Comparison of ENCODE assay signal across 8 cellular contexts in the genomic region with DNA sequence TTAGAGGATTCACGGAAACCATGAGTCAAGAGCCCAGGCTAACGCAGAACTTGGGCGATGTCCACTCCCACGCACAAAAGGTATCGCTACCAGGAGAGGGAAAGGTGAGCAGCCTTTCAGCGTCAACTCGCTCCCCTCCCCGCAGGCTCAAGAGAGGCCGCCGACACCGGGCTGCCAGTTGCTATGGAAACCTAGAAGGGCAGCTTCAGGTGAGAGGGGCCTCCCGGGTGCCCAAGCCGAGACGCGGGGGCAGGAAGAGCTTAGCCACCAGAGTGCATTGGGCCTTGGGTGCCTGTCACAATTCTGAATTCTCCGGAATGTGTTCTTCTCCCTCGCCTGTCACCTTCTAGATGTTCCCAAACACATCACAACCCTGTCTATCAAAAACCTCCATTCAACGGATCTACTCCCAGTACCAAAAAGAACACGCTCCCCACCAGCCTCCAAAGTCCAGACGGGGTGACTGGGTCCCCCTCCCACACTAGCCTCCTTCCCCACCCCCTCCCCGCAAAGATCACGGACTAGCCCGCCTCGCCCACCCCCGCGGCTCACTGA. TPM values are rescaled to one million over a fixed set of nuclear protein-coding genes. Genes with fewer than 3 reads are reported as not detected.
DNase-seq lines count a peak whose midpoint lies in the region; ATAC-seq and TF ChIP-seq lines count a peak whose summit lies in the region.

No MANE protein-coding gene starts in this region.

- peaks cover 14% of the 10 kb centered on the region for H3K4me1 Mint-ChIP-seq in GM23338
- H3K4me1 Mint-ChIP-seq in activated CD4-positive, alpha-beta memory T cell treated with anti-CD3 and anti-CD28 coated beads, Interleukin-2, amount 10 ng/mL, durations not matched to agents 7 days and 5 days = peaks cover 38% of the 10 kb centered on the region

- H3K36me3 ChIP-seq in GM23338 (ENCODE audit: insufficient read depth) = peaks cover 2% of the 10 kb centered on the region
- no peaks in the 10 kb centered on the region for H3K36me3 ChIP-seq in endocrine pancreas (ENCODE audit: control insufficient read depth, insufficient read depth, low read length)
- peaks cover 7 to 15% of the 10 kb centered on the region in 2 donors for H3K36me3 ChIP-seq in muscle layer of duodenum (ENCODE audit: control insufficient read depth in 1 of 2, insufficient read depth in 2 of 2, low read length in 2 of 2)

- POLR2A ChIA-PET in activated CD4-positive, alpha-beta memory T cell treated with anti-CD3 and anti-CD28 coated beads, Interleukin-2, amount 10 ng/mL, durations not matched to agents 7 days and 5 days (lab: Charles Lee) = interaction anchor here (0.9 to 4.0 kb wide), 24 partner anchors 8 to 294 kb away, joined by 3 to 45 read pairs (median 6); a partner anchor contains a TSS

- peak overlapping the region; percentile 59; the same call in 1 of the 2 replicates for H2AFZ ChIP-seq in GM23338

- peaks cover 6% of the 10 kb centered on the region for H4K20me1 ChIP-seq in GM23338 (replicated peaks; ENCODE audit: insufficient read depth)

- H3K36me3 Mint-ChIP-seq in GM23338 (ENCODE audit: low read depth) = peaks cover 23% of the 10 kb centered on the region
- H3K36me3 Mint-ChIP-seq in activated CD4-positive, alpha-beta memory T cell treated with anti-CD3 and anti-CD28 coated beads, Interleukin-2, amount 10 ng/mL, durations not matched to agents 7 days and 5 days (ENCODE audit: low read depth) = peaks cover 24% of the 10 kb centered on the region

- peaks cover 16% of the 10 kb centered on the region for H3K4me1 ChIP-seq in GM23338 (ENCODE audit: insufficient read depth)
- peaks cover 6% of the 10 kb centered on the region for H3K4me1 ChIP-seq in endocrine pancreas (ENCODE audit: control insufficient read depth, insufficient read depth, low read length)
- H3K4me1 ChIP-seq in muscle layer of duodenum (ENCODE audit: control insufficient read depth in 1 of 2, insufficient read depth in 2 of 2, low read length in 2 of 2) = peaks cover 0 to 20% of the 10 kb centered on the region in 2 donors

- peaks cover 13% of the 10 kb centered on the region for H3K27me3 Mint-ChIP-seq in GM23338 (ENCODE audit: insufficient read depth, low read depth, poor library complexity)
- no peaks in the 10 kb centered on the region for H3K27me3 Mint-ChIP-seq in activated CD4-positive, alpha-beta memory T cell treated with anti-CD3 and anti-CD28 coated beads, Interleukin-2, amount 10 ng/mL, durations not matched to agents 7 days and 5 days

- no peaks in the 10 kb centered on the region for H3K9me2 ChIP-seq in GM23338 (ENCODE audit: insufficient read depth)

- peaks cover 35% of the 10 kb centered on the region for H3K79me2 ChIP-seq in GM23338 (replicated peaks; ENCODE audit: insufficient read depth)

- peaks cover 14% of the 10 kb centered on the region; the same call in 1 of the 2 replicates for H3F3A ChIP-seq in GM23338 (replicated peaks; ENCODE audit: low read depth)

- H3K9me3 Mint-ChIP-seq in GM23338 = no peaks in the 10 kb centered on the region
- no peaks in the 10 kb centered on the region for H3K9me3 Mint-ChIP-seq in activated CD4-positive, alpha-beta memory T cell treated with anti-CD3 and anti-CD28 coated beads, Interleukin-2, amount 10 ng/mL, durations not matched to agents 7 days and 5 days

- DNase-seq in COLO668 (lab: John Stamatoyannopoulos, UW; ENCODE audit: unreplicated experiment) (peak; percentile 76), GM23338 (ENCODE audit: low spot score) (peak; percentile 75), NCI-H2171 treated with DMSO at 0.1 percent for 48 hours (lab: John Stamatoyannopoulos, UW) (peak; percentile 60), superior temporal gyrus (ENCODE audit: extremely low spot score) (no peak)
- peak; percentile 55 for DNase-seq in activated CD4-positive, alpha-beta memory T cell treated with anti-CD3 and anti-CD28 coated beads, Interleukin-2, amount 10 ng/mL, durations not matched to agents 7 days and 5 days
- peak; percentile 72 for DNase-seq in stimulated activated naive CD8-positive, alpha-beta T cell treated with anti-CD3 and anti-CD28 coated beads, Interleukin-15, Interleukin-2, amounts not matched to agents 100 U/mL and 50 U/mL, for 24 hours

- CTCF ChIA-PET in activated CD4-positive, alpha-beta memory T cell treated with anti-CD3 and anti-CD28 coated beads, Interleukin-2, amount 10 ng/mL, durations not matched to agents 7 days and 5 days (lab: Charles Lee) = interaction anchor here (0.7 to 3.5 kb wide), 22 partner anchors 8 to 192 kb away, joined by 3 to 30 read pairs (median 5); a partner anchor contains a TSS

- no peaks in the 10 kb centered on the region for H3K9me3 ChIP-seq in endocrine pancreas (ENCODE audit: control insufficient read depth, low read length)
- no peaks in the 10 kb centered on the region for H3K9me3 ChIP-seq in muscle layer of duodenum (ENCODE audit: control insufficient read depth in 1 of 2, low read length in 2 of 2)

- H3K4me3 ChIP-seq in GM23338 (peak overlapping the region; percentile 86), endocrine pancreas (ENCODE audit: control insufficient read depth, insufficient read depth, low read length) (peak overlapping the region; percentile 86), muscle layer of duodenum (ENCODE audit: low read depth in 1 of 2, low read length in 2 of 2) (peak overlapping the region; percentile 72 to 91)

- peak overlapping the region; percentile 91 for H3K4me3 Mint-ChIP-seq in GM23338
- peak overlapping the region; percentile 94 for H3K4me3 Mint-ChIP-seq in activated CD4-positive, alpha-beta memory T cell treated with anti-CD3 and anti-CD28 coated beads, Interleukin-2, amount 10 ng/mL, durations not matched to agents 7 days and 5 days

- ATAC-seq in GM23338 = peak; percentile 54
- ATAC-seq in stimulated activated naive CD8-positive, alpha-beta T cell treated with anti-CD3 and anti-CD28 coated beads, Interleukin-15, Interleukin-2, amounts not matched to agents 100 U/mL and 50 U/mL, for 24 hours = peak; percentile 55

- no peak overlapping the region for H3K27ac ChIP-seq in GM23338 (ENCODE audit: low read depth)
- peak overlapping the region; percentile 39 for H3K27ac ChIP-seq in muscle layer of duodenum (ENCODE audit: low read length)

- H3K27ac Mint-ChIP-seq in GM23338 = peak overlapping the region; percentile 71; the same call in 1 of the 2 replicates
- peak overlapping the region; percentile 80 for H3K27ac Mint-ChIP-seq in activated CD4-positive, alpha-beta memory T cell treated with anti-CD3 and anti-CD28 coated beads, Interleukin-2, amount 10 ng/mL, durations not matched to agents 7 days and 5 days

- H3K4me2 ChIP-seq in GM23338 = peak overlapping the region; percentile 89

- H3K9ac ChIP-seq in endocrine pancreas (ENCODE audit: control insufficient read depth, insufficient read depth, low read length) = peak overlapping the region; percentile 90

- no peak for TF ChIP-seq CTCF in GM23338 (conservative IDR thresholded peaks at IDR 0.05; ENCODE audit: low read depth in 2 of 2)

- H3K27me3 ChIP-seq in GM23338 (ENCODE audit: insufficient read depth) = no peaks in the 10 kb centered on the region
- no peaks in the 10 kb centered on the region for H3K27me3 ChIP-seq in endocrine pancreas (ENCODE audit: control insufficient read depth, insufficient read depth, low read length)
- H3K27me3 ChIP-seq in muscle layer of duodenum (ENCODE audit: low read depth, low read length) = no peaks in the 10 kb centered on the region

TF ChIP-seq in GM23338, 12 proteins besides CTCF, POLR2A, EP300 and RAD21 (continues in another document):
- no peak for TF ChIP-seq JUNB (IDR thresholded peaks at IDR 0.05; ENCODE audit: unreplicated experiment)

RNA-seq across cellular contexts. Expression of a gene that starts 0.7 kb away (rescaled TPM):
- total RNA-seq in GM23338 (2014; rRNA removed; shearing (Covaris generic)) = 58.9 and 64.5 TPM in 2 replicates
- 53.5 and 60.1 TPM in 2 replicates for polyA plus RNA-seq in GM23338 (2016; fragmentation: Nextera tagmentation; extraction: Ambion mirVana)
- 10 to 100 TPM; 63.7 to 64.2 TPM for total RNA-seq in activated CD4-positive, alpha-beta memory T cell treated with anti-CD3 and anti-CD28 coated beads, Interleukin-2, amount 10 ng/mL, durations not matched to agents 7 days and 5 days

RNA-seq across cellular contexts. Expression of a gene that starts 39.5 kb away (rescaled TPM):
- 7.0 and 9.3 TPM in 2 replicates for total RNA-seq in GM23338 (2014; rRNA removed; shearing (Covaris generic))
- 7.3 and 9.0 TPM in 2 replicates for polyA plus RNA-seq in GM23338 (2016; fragmentation: Nextera tagmentation; extraction: Ambion mirVana)
- 10 to 100 TPM; 29.9 to 31.1 TPM for total RNA-seq in activated CD4-positive, alpha-beta memory T cell treated with anti-CD3 and anti-CD28 coated beads, Interleukin-2, amount 10 ng/mL, durations not matched to agents 7 days and 5 days

RNA-seq across cellular contexts. Expression of a gene that starts 40.2 kb away (rescaled TPM):
- total RNA-seq in GM23338 (2014; rRNA removed; shearing (Covaris generic)) = 11.4 and 13.3 TPM in 2 replicates
- 5.1 and 7.0 TPM in 2 replicates for polyA plus RNA-seq in GM23338 (2016; fragmentation: Nextera tagmentation; extraction: Ambion mirVana)
- total RNA-seq in activated CD4-positive, alpha-beta memory T cell treated with anti-CD3 and anti-CD28 coated beads, Interleukin-2, amount 10 ng/mL, durations not matched to agents 7 days and 5 days = 10 to 100 TPM; 24.2 to 25.9 TPM

RNA-seq across cellular contexts. Expression of a gene that starts 42.9 kb away (rescaled TPM):
- 5.4 TPM in 2 replicates for total RNA-seq in GM23338 (2014; rRNA removed; shearing (Covaris generic))
- polyA plus RNA-seq in GM23338 (2016; fragmentation: Nextera tagmentation; extraction: Ambion mirVana) = 21.6 and 25.6 TPM in 2 replicates
- total RNA-seq in activated CD4-positive, alpha-beta memory T cell treated with anti-CD3 and anti-CD28 coated beads, Interleukin-2, amount 10 ng/mL, durations not matched to agents 7 days and 5 days = under 1 TPM; 0.13 to 0.18 TPM
